Comparison of ENCODE assay signal across 21 cellular contexts in the genomic region with DNA sequence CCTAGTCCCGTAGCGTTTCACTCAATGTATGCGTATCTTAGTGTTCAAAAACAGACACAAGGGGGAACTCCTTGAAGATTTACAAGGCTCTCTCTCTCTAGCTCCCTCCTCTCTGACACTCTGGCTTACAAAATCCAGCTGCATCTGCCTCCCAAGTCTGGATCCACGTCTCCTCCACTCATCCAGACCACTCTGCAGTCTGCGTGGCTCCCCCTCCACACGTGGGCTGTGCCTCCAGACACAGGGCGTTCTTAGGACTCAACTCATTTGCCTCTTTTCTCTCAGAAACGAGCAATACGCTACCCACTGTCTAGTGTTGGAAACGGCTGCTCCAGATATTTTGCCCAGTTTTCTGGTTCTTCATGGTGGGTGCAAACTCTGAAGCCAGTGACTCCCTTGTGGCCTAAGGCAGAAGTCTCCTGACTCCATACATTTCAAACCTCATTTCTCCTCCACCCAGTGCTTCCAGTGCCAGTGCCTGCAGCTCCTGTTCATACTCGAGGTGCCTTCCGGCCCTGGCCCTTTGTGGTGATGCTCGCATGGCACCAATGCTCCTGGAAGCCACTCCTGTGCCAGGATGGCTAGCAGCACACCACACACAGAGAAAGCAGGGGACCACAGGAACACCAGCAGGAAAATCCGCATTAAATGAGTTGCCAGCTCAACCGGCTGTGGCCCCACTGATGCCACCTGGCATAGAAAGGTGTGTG. TPM values are rescaled to one million over a fixed set of nuclear protein-coding genes. Genes with fewer than 3 reads are reported as not detected.
DNase-seq lines count a peak whose midpoint lies in the region; FAIRE-seq and TF ChIP-seq lines count a peak whose summit lies in the region.
"Had no signal": no experiment of that assay in that cellular context is flagged by ENCODE, and none has a peak within 500 bp of the region (broad histone marks: within the 10 kb centered on the region; RNA-seq: fewer than 3 reads in every experiment).

No MANE protein-coding gene starts in this region.

- no CpG with 5 or more reads among the region's 15 CpGs for WGBS in mesendoderm (ENCODE audit: extremely low coverage, insufficient coverage, low lambda C conversion rate)
- WGBS in stomach, 5 donors, result 81 to 88% (median 86%) methylated on average over 13 to 15 of the region's 15 CpGs

- H3K9me3 Mint-ChIP-seq in activated naive CD4-positive, alpha-beta T cell treated with anti-CD3 and anti-CD28 coated beads, Interleukin-2, amount 10 ng/mL, durations not matched to agents 7 days and 5 days, result no peaks in the 10 kb centered on the region
- peaks cover 2% of the 10 kb centered on the region for H3K9me3 Mint-ChIP-seq in astrocyte (ENCODE audit: unreplicated experiment)
- H3K9me3 Mint-ChIP-seq: dendritic cell treated with granulocyte-macrophage colony-stimulating factor and Interleukin-4, amounts not matched to agents 40 ng/mL and 50 ng/mL, for 4 days; T-helper 2 cell treated with Interferon-gamma antibody and Interleukin-4, amounts not matched to agents 5 μg/mL and 100 μg/mL, for 36 hours had no signal

- no peak overlapping the region for H4K5ac ChIP-seq in mesendoderm (ENCODE audit: low read length)

- peak; percentile 11 for DNase-seq in activated naive CD4-positive, alpha-beta T cell treated with anti-CD3 and anti-CD28 coated beads, Interleukin-2, amount 10 ng/mL, durations not matched to agents 7 days and 5 days
- no peak for DNase-seq in activated naive CD4-positive, alpha-beta T cell treated with Interleukin-2 at 50 U/mL for 16 hours
- DNase-seq in astrocyte (ENCODE audit: low read depth), result no peak
- no peak for DNase-seq in mesendoderm
- peak; percentile 13 for DNase-seq in stomach
- DNase-seq in H4 (ENCODE audit: low spot score), result no peak
- no peak for DNase-seq in NCI-H510A (lab: John Stamatoyannopoulos, UW)
- DNase-seq in HuH-7 (ENCODE audit: low spot score), result no peak
- DNase-seq: activated CD4-positive, alpha-beta T cell treated with anti-CD3 and anti-CD28 coated beads, Interleukin-2, amount 50 U/mL, for 4 hours; amygdala; hypothalamus; NCI-H2081; NCI-H345; stimulated activated CD4-positive, alpha-beta T cell treated with anti-CD3 and anti-CD28 coated beads, Interleukin-4, amount 100 ng/mL, for 24 hours; stimulated activated naive B cell treated with anti-CD40 and anti-IgM and Interleukin-4, amounts not matched to agents 10 μg/mL and 1 μg/mL and 100 μg/mL, for 72 hours had no signal

- H2AK5ac ChIP-seq in mesendoderm (ENCODE audit: low read length), result no peak overlapping the region

- TF ChIP-seq CTCF in astrocyte (IDR thresholded peaks at IDR 0.05; ENCODE audit: insufficient read depth, low read depth, low read length) (no peak), stomach (IDR thresholded peaks at IDR 0.05) (no peak)

- no peak overlapping the region for H3K9ac ChIP-seq in astrocyte (ENCODE audit: low read length)
- no peak overlapping the region for H3K9ac ChIP-seq in mesendoderm (ENCODE audit: low read length)

- H4K8ac ChIP-seq in mesendoderm (ENCODE audit: low read depth, low read length), result no peak overlapping the region

- H3K56ac ChIP-seq in mesendoderm (ENCODE audit: low read length), result peak overlapping the region; percentile 15

- TF ChIP-seq EP300 in stomach (IDR thresholded peaks at IDR 0.05), result no peak

- peaks cover 30% of the 10 kb centered on the region for H3K27me3 Mint-ChIP-seq in activated naive CD4-positive, alpha-beta T cell treated with anti-CD3 and anti-CD28 coated beads, Interleukin-2, amount 10 ng/mL, durations not matched to agents 7 days and 5 days
- peaks cover 31% of the 10 kb centered on the region for H3K27me3 Mint-ChIP-seq in astrocyte (ENCODE audit: low read depth, unreplicated experiment)

- H3K27me3 ChIP-seq in astrocyte (ENCODE audit: insufficient read depth, low read length) (no peaks in the 10 kb centered on the region), mesendoderm (ENCODE audit: insufficient read depth, low read length, poor library complexity) (no peaks in the 10 kb centered on the region), stomach (no peaks in the 10 kb centered on the region)

- no peak overlapping the region for H3K27ac ChIP-seq in astrocyte (ENCODE audit: low read depth, low read length)
- H3K27ac ChIP-seq in mesendoderm (ENCODE audit: low read depth, low read length), result no peak overlapping the region
- no peak overlapping the region for H3K27ac ChIP-seq in stomach
- H3K27ac ChIP-seq: thoracic aorta had no signal

- H2BK5ac ChIP-seq in mesendoderm (ENCODE audit: low read length), result no peak overlapping the region

- intact Hi-C loops in stomach (cut with DNase I; ENCODE audit: low total_unique reads), result no loop called here

- H3K4me3 ChIP-seq in astrocyte (ENCODE audit: insufficient read depth, low read depth, low read length), result no peak overlapping the region
- H3K4me3 ChIP-seq in mesendoderm (ENCODE audit: low read length), result no peak overlapping the region
- H3K4me3 ChIP-seq in stomach, result no peak overlapping the region
- H3K4me3 ChIP-seq: GM12878, thoracic aorta had no signal

- TF ChIP-seq POLR2A in stomach (IDR thresholded peaks at IDR 0.05), result no peak

- no peak overlapping the region for H3K4ac ChIP-seq in mesendoderm (ENCODE audit: low read depth, low read length)

- no peaks in the 10 kb centered on the region for H4K20me1 ChIP-seq in astrocyte (ENCODE audit: insufficient read depth, low read length)

- H3K36me3 Mint-ChIP-seq in activated naive CD4-positive, alpha-beta T cell treated with anti-CD3 and anti-CD28 coated beads, Interleukin-2, amount 10 ng/mL, durations not matched to agents 7 days and 5 days, result no peaks in the 10 kb centered on the region
- H3K36me3 Mint-ChIP-seq in astrocyte (ENCODE audit: low read depth, unreplicated experiment), result peaks cover 6% of the 10 kb centered on the region
- H3K36me3 Mint-ChIP-seq: stimulated activated naive B cell treated with anti-CD40 and anti-IgM and Interleukin-4, amounts not matched to agents 10 μg/mL and 1 μg/mL and 100 μg/mL, for 72 hours had no signal

- H3K4me1 ChIP-seq in astrocyte (ENCODE audit: insufficient read depth, low read length) (no peaks in the 10 kb centered on the region), mesendoderm (ENCODE audit: control insufficient read depth, low read depth, low read length) (no peaks in the 10 kb centered on the region), stomach (no peaks in the 10 kb centered on the region)

- no peak overlapping the region for H3K4me3 Mint-ChIP-seq in activated naive CD4-positive, alpha-beta T cell treated with anti-CD3 and anti-CD28 coated beads, Interleukin-2, amount 10 ng/mL, durations not matched to agents 7 days and 5 days
- no peak overlapping the region for H3K4me3 Mint-ChIP-seq in astrocyte (ENCODE audit: unreplicated experiment)
- H3K4me3 Mint-ChIP-seq: dendritic cell treated with granulocyte-macrophage colony-stimulating factor and Interleukin-4, amounts not matched to agents 40 ng/mL and 50 ng/mL, for 4 days; stimulated activated naive B cell treated with anti-CD40 and anti-IgM and Interleukin-4, amounts not matched to agents 10 μg/mL and 1 μg/mL and 100 μg/mL, for 72 hours; T-helper 2 cell treated with Interferon-gamma antibody and Interleukin-4, amounts not matched to agents 5 μg/mL and 100 μg/mL, for 36 hours had no signal

- no peaks in the 10 kb centered on the region for H3K36me3 ChIP-seq in astrocyte (ENCODE audit: insufficient read depth, low read length)
- H3K36me3 ChIP-seq in mesendoderm (ENCODE audit: control insufficient read depth, insufficient read depth, low read length), result no peaks in the 10 kb centered on the region
- no peaks in the 10 kb centered on the region for H3K36me3 ChIP-seq in stomach
- H3K36me3 ChIP-seq: thoracic aorta had no signal

- no peak overlapping the region for H3K23ac ChIP-seq in mesendoderm (ENCODE audit: low read length)

- no peaks in the 10 kb centered on the region for H3K79me1 ChIP-seq in mesendoderm (ENCODE audit: low read length)

- no peak overlapping the region for H2BK15ac ChIP-seq in mesendoderm (replicated peaks; ENCODE audit: low read depth)

- H3K18ac ChIP-seq in mesendoderm (ENCODE audit: low read length), result no peak overlapping the region

- no peak for FAIRE-seq in astrocyte (lab: Jason Lieb, UNC)
- FAIRE-seq: endometrium, GM12878 had no signal

- no peak overlapping the region for H3K4me2 ChIP-seq in astrocyte (ENCODE audit: low read length)
- no peak overlapping the region for H3K4me2 ChIP-seq in mesendoderm (ENCODE audit: low read length)

- no peak overlapping the region for H2AFZ ChIP-seq in astrocyte (ENCODE audit: low read depth, low read length)

- no peaks in the 10 kb centered on the region for H3K4me1 Mint-ChIP-seq in activated naive CD4-positive, alpha-beta T cell treated with anti-CD3 and anti-CD28 coated beads, Interleukin-2, amount 10 ng/mL, durations not matched to agents 7 days and 5 days
- H3K4me1 Mint-ChIP-seq in astrocyte (ENCODE audit: low read depth, unreplicated experiment), result peaks cover 2% of the 10 kb centered on the region
- H3K4me1 Mint-ChIP-seq: stimulated activated naive B cell treated with anti-CD40 and anti-IgM and Interleukin-4, amounts not matched to agents 10 μg/mL and 1 μg/mL and 100 μg/mL, for 72 hours had no signal

- no peak overlapping the region for H2BK120ac ChIP-seq in mesendoderm (ENCODE audit: low read depth, low read length)

- H3K9me3 ChIP-seq in astrocyte (ENCODE audit: insufficient read depth, low read depth, low read length), result no peaks in the 10 kb centered on the region
- peaks cover 0 to 3% (median 0%) of the 10 kb centered on the region in 4 donors for H3K9me3 ChIP-seq in stomach
- H3K9me3 ChIP-seq: thoracic aorta had no signal

- H3K27ac Mint-ChIP-seq in activated naive CD4-positive, alpha-beta T cell treated with anti-CD3 and anti-CD28 coated beads, Interleukin-2, amount 10 ng/mL, durations not matched to agents 7 days and 5 days, result no peak overlapping the region
- peak overlapping the region; percentile 49 for H3K27ac Mint-ChIP-seq in astrocyte (ENCODE audit: unreplicated experiment)
- H3K27ac Mint-ChIP-seq: dendritic cell treated with granulocyte-macrophage colony-stimulating factor and Interleukin-4, amounts not matched to agents 40 ng/mL and 50 ng/mL, for 4 days; stimulated activated naive B cell treated with anti-CD40 and anti-IgM and Interleukin-4, amounts not matched to agents 10 μg/mL and 1 μg/mL and 100 μg/mL, for 72 hours; T-helper 2 cell treated with Interferon-gamma antibody and Interleukin-4, amounts not matched to agents 5 μg/mL and 100 μg/mL, for 36 hours had no signal

- CTCF ChIA-PET in activated naive CD4-positive, alpha-beta T cell treated with anti-CD3 and anti-CD28 coated beads, Interleukin-2, amount 10 ng/mL, durations not matched to agents 7 days and 5 days (lab: Charles Lee), result no interaction called here

- H3K79me2 ChIP-seq in astrocyte (ENCODE audit: insufficient read depth, low read length), result no peaks in the 10 kb centered on the region
- H3K79me2 ChIP-seq in mesendoderm (ENCODE audit: control insufficient read depth, insufficient read depth, low read length), result no peaks in the 10 kb centered on the region

RNA-seq across cellular contexts. Expression of a gene that starts 24.1 kb away (rescaled TPM):
- total RNA-seq in astrocyte (1.2 and 1.6 TPM in 2 replicates), stomach (under 1 TPM in 1 of 5 donors, not detected in 4; 0.73 TPM)
- polyA plus RNA-seq in mesendoderm (2013, experiment 1 of 2), result 1.2 TPM
- 1.2 TPM for polyA plus RNA-seq in mesendoderm (2013, experiment 2 of 2)
- under 1 TPM; 0.31 to 0.55 (median 0.46) TPM for polyA plus RNA-seq in stomach
- 0.45 and 0.58 TPM in 2 replicates for total RNA-seq in H4 (2014; rRNA removed; shearing (Covaris generic))
- total RNA-seq: OCI-LY7 had no signal

Comparison
In these comparisons a context has a peak if more than half of its experiments do, and no peak if none do; other contexts are left out.
1. DNase-seq: peak in activated naive CD4-positive, alpha-beta T cell treated with anti-CD3 and anti-CD28 coated beads, Interleukin-2, amount 10 ng/mL, durations not matched to agents 7 days and 5 days (single experiment) and stomach (single experiment); none in activated naive CD4-positive, alpha-beta T cell treated with Interleukin-2 at 50 U/mL for 16 hours (single experiment), astrocyte (single experiment), mesendoderm (single experiment), H4 (single experiment), NCI-H510A (single experiment) and HuH-7 (single experiment).